In genomic region chr9:131503626-131504465, GRCh38 we compare ENCODE assay signal across 8 cellular contexts. TPM values are rescaled to one million over a fixed set of nuclear protein-coding genes. Genes with fewer than 3 reads are reported as not detected.
DNase-seq lines count a peak whose midpoint lies in the region; ATAC-seq and TF ChIP-seq lines count a peak whose summit lies in the region.

No MANE protein-coding gene starts in this region.

- H3K4me2 ChIP-seq in Loucy (ENCODE audit: low read depth, low read length, poor library complexity, severe bottlenecking) (peak overlapping the region; percentile 94), neuronal stem cell (ENCODE audit: insufficient read depth, low read length, poor library complexity, severe bottlenecking) (peak overlapping the region; percentile 84)

- H3K4me3 ChIP-seq in Loucy (ENCODE audit: low read length, poor library complexity, severe bottlenecking) (peak overlapping the region; percentile 93), epithelial cell of esophagus (ENCODE audit: low read length) (peak overlapping the region; percentile 78), neuronal stem cell (ENCODE audit: low read length in 2 of 2) (peak overlapping the region; percentile 57 to 86), uterus (peak overlapping the region; percentile 82 to 84)

- H3F3A ChIP-seq in Loucy (ENCODE audit: low read depth) = no peaks in the 10 kb centered on the region

- no peak overlapping the region for H2BK15ac ChIP-seq in neuronal stem cell (ENCODE audit: low read length)

- H3K14ac ChIP-seq in neuronal stem cell (ENCODE audit: low read length) = peak overlapping the region; percentile 1

- no peak overlapping the region for H4K91ac ChIP-seq in neuronal stem cell (ENCODE audit: low read depth, low read length, poor library complexity)

- no peak for TF ChIP-seq POLR2A in uterus (IDR thresholded peaks at IDR 0.05)

- H3K27ac ChIP-seq in neuronal stem cell (replicated peaks; ENCODE audit: low read length) (no peak overlapping the region), uterus (peak overlapping the region in 1 of 2 donors; percentile 62)

- peak overlapping the region; percentile 90 for H3K23ac ChIP-seq in neuronal stem cell (ENCODE audit: low read depth, low read length, poor library complexity)

- H3K27me3 ChIP-seq in Loucy (ENCODE audit: insufficient read depth, low read length, poor library complexity, severe bottlenecking) (no peaks in the 10 kb centered on the region), neuronal stem cell (ENCODE audit: control insufficient read depth in 3 of 3, insufficient read depth in 3 of 3, low read depth in 1 of 3, low read length in 3 of 3) (peaks cover 0 to 3% (median 0%) of the 10 kb centered on the region in 3 experiments), uterus (no peaks in the 10 kb centered on the region)

- H3K9me3 ChIP-seq in Loucy (ENCODE audit: insufficient read depth, low read depth, low read length) = no peaks in the 10 kb centered on the region
- H3K9me3 ChIP-seq in neuronal stem cell (replicated peaks in 1 of 2; ENCODE audit: control insufficient read depth in 2 of 2, insufficient read depth in 1 of 2, low read depth in 1 of 2, low read length in 2 of 2) = no peaks in the 10 kb centered on the region
- no peaks in the 10 kb centered on the region for H3K9me3 ChIP-seq in uterus

- no peak overlapping the region for H2BK12ac ChIP-seq in neuronal stem cell (ENCODE audit: low read length)

- H2AFZ ChIP-seq in Loucy (ENCODE audit: low read length) = peak overlapping the region; percentile 98
- H2AFZ ChIP-seq in neuronal stem cell (ENCODE audit: low read length) = peak overlapping the region; percentile 95

- peaks cover 17% of the 10 kb centered on the region; the same call in 1 of the 2 replicates for H3K36me3 ChIP-seq in Loucy (ENCODE audit: insufficient read depth, low read length)
- peaks cover 15 to 50% of the 10 kb centered on the region in 2 donors for H3K36me3 ChIP-seq in neuronal stem cell (replicated peaks in 1 of 2; ENCODE audit: control insufficient read depth in 2 of 2, insufficient read depth in 2 of 2, low read length in 2 of 2)
- H3K36me3 ChIP-seq in uterus = no peaks in the 10 kb centered on the region

- H2AK5ac ChIP-seq in neuronal stem cell (ENCODE audit: low read depth, low read length) = peak overlapping the region; percentile 34

- H3K9ac ChIP-seq in Loucy (ENCODE audit: low read depth, low read length, poor library complexity, severe bottlenecking) = peak overlapping the region; percentile 91
- H3K9ac ChIP-seq in neuronal stem cell (ENCODE audit: low read depth, low read length, poor library complexity) = peak overlapping the region; percentile 96

- H4K20me1 ChIP-seq in Loucy (ENCODE audit: insufficient read depth, low read length, poor library complexity, severe bottlenecking) = peaks cover 5% of the 10 kb centered on the region

- TF ChIP-seq CTCF in Loucy (conservative IDR thresholded peaks at IDR 0.05; ENCODE audit: low read length) (peak; percentile 44), epithelial cell of esophagus (IDR thresholded peaks at IDR 0.05; ENCODE audit: insufficient read depth, low read depth, low read length, missing control alignments) (no peak), uterus (IDR thresholded peaks at IDR 0.05) (no peak)

- H2BK5ac ChIP-seq in neuronal stem cell (ENCODE audit: low read length) = no peak overlapping the region

- intact Hi-C loops in uterus (cut with DNase I; ENCODE audit: low total_unique reads) = no loop called here

- H3K79me2 ChIP-seq in Loucy (ENCODE audit: insufficient read depth, low read length) = peaks cover 21% of the 10 kb centered on the region

- H2BK120ac ChIP-seq in neuronal stem cell (ENCODE audit: low read depth, low read length) = peak overlapping the region; percentile 33

- H3K4ac ChIP-seq in neuronal stem cell (ENCODE audit: low read length) = no peak overlapping the region

- no CpG with 5 or more reads among the region's 32 CpGs for WGBS in neuronal stem cell (ENCODE audit: extremely low coverage in 2 of 2, insufficient read length in 2 of 2, insufficient replicate concordance in 1 of 2), 2 donors

- peak overlapping the region; percentile 91 for H3K18ac ChIP-seq in neuronal stem cell (ENCODE audit: low read length)

- H4K8ac ChIP-seq in neuronal stem cell (ENCODE audit: low read depth, low read length) = no peak overlapping the region

- ATAC-seq in HG03045 (IDR thresholded peaks at IDR 0.05; ENCODE audit: unreplicated experiment) = no peak

- H3K4me1 ChIP-seq in Loucy (ENCODE audit: insufficient read depth, low read length, poor library complexity, severe bottlenecking) (peaks cover 14% of the 10 kb centered on the region), neuronal stem cell (ENCODE audit: control insufficient read depth in 2 of 2, insufficient read depth in 1 of 2, low read depth in 1 of 2, low read length in 2 of 2) (peaks cover 0 to 10% of the 10 kb centered on the region in 2 donors), uterus (no peaks in the 10 kb centered on the region)

- no peaks in the 10 kb centered on the region for H3K9me2 ChIP-seq in Loucy (replicated peaks; ENCODE audit: low read depth, low read length)

- DNase-seq in ELF-1 (ENCODE audit: low read depth, low spot score) (peak; percentile 47), epithelial cell of esophagus (ENCODE audit: low read depth) (peak; percentile 72), neuronal stem cell (ENCODE audit: low spot score) (no peak), uterus (no peak), GDM1 (lab: John Stamatoyannopoulos, UW) (no peak)
- peak; percentile 15 to 65 (median 57) for DNase-seq in activated CD8-positive, alpha-beta memory T cell treated with anti-CD3 and anti-CD28 coated beads for 48 hours (ENCODE audit: low read depth in 2 of 3, low spot score in 2 of 3)

- no peaks in the 10 kb centered on the region for H3K79me1 ChIP-seq in neuronal stem cell (ENCODE audit: low read depth, low read length)

RNA-seq across cellular contexts. Expression of gene POMT1, which starts 1.1 kb away (rescaled TPM):
- polyA plus RNA-seq in neuronal stem cell (2013, experiment 1 of 2) = 25.6 TPM
- 24.1 TPM for polyA plus RNA-seq in neuronal stem cell (2013, experiment 2 of 2)
- total RNA-seq in uterus = 10 to 100 TPM in 2 of 4 donors, 1 to 10 TPM in 1, under 1 TPM in 1; 0.29 to 40.2 (median 18.5) TPM

RNA-seq across cellular contexts. Expression of gene UCK1, which starts 27.2 kb away (rescaled TPM):
- 24.3 TPM for polyA plus RNA-seq in neuronal stem cell (2013, experiment 1 of 2)
- polyA plus RNA-seq in neuronal stem cell (2013, experiment 2 of 2) = 26.2 TPM
- 10 to 100 TPM in 3 of 4 donors, 1 to 10 TPM in 1; 7.7 to 37.7 (median 18.6) TPM for total RNA-seq in uterus

RNA-seq across cellular contexts. Expression of gene PRRT1B, which starts 41.5 kb away (rescaled TPM):
- polyA plus RNA-seq in neuronal stem cell (2013, experiment 1 of 2) = not detected
- polyA plus RNA-seq in neuronal stem cell (2013, experiment 2 of 2) = not detected
- total RNA-seq in uterus = not detected

Comparison
In these comparisons a context has a peak if more than half of its experiments do, and no peak if none do; other contexts are left out.
1. DNase-seq: peak in ELF-1 (single experiment), activated CD8-positive, alpha-beta memory T cell treated with anti-CD3 and anti-CD28 coated beads for 48 hours (3 of 3) and epithelial cell of esophagus (single experiment); none in neuronal stem cell (single experiment), uterus (0 of 2) and GDM1 (single experiment).
2. Peak in every context shown above with its lines, with median percentiles within 50 percentile points of each other: H3K4me3 ChIP-seq.